1 cellular context compared by ENCODE assay signal in genomic region chr4:47915378-47915777, GRCh38.
TF ChIP-seq lines count a peak whose summit lies in the region.

No MANE protein-coding gene starts in this region.

TF ChIP-seq in GM23338, 12 proteins besides CTCF, POLR2A, EP300 and RAD21 (continued from another document):
- TF ChIP-seq, protein P1, sequence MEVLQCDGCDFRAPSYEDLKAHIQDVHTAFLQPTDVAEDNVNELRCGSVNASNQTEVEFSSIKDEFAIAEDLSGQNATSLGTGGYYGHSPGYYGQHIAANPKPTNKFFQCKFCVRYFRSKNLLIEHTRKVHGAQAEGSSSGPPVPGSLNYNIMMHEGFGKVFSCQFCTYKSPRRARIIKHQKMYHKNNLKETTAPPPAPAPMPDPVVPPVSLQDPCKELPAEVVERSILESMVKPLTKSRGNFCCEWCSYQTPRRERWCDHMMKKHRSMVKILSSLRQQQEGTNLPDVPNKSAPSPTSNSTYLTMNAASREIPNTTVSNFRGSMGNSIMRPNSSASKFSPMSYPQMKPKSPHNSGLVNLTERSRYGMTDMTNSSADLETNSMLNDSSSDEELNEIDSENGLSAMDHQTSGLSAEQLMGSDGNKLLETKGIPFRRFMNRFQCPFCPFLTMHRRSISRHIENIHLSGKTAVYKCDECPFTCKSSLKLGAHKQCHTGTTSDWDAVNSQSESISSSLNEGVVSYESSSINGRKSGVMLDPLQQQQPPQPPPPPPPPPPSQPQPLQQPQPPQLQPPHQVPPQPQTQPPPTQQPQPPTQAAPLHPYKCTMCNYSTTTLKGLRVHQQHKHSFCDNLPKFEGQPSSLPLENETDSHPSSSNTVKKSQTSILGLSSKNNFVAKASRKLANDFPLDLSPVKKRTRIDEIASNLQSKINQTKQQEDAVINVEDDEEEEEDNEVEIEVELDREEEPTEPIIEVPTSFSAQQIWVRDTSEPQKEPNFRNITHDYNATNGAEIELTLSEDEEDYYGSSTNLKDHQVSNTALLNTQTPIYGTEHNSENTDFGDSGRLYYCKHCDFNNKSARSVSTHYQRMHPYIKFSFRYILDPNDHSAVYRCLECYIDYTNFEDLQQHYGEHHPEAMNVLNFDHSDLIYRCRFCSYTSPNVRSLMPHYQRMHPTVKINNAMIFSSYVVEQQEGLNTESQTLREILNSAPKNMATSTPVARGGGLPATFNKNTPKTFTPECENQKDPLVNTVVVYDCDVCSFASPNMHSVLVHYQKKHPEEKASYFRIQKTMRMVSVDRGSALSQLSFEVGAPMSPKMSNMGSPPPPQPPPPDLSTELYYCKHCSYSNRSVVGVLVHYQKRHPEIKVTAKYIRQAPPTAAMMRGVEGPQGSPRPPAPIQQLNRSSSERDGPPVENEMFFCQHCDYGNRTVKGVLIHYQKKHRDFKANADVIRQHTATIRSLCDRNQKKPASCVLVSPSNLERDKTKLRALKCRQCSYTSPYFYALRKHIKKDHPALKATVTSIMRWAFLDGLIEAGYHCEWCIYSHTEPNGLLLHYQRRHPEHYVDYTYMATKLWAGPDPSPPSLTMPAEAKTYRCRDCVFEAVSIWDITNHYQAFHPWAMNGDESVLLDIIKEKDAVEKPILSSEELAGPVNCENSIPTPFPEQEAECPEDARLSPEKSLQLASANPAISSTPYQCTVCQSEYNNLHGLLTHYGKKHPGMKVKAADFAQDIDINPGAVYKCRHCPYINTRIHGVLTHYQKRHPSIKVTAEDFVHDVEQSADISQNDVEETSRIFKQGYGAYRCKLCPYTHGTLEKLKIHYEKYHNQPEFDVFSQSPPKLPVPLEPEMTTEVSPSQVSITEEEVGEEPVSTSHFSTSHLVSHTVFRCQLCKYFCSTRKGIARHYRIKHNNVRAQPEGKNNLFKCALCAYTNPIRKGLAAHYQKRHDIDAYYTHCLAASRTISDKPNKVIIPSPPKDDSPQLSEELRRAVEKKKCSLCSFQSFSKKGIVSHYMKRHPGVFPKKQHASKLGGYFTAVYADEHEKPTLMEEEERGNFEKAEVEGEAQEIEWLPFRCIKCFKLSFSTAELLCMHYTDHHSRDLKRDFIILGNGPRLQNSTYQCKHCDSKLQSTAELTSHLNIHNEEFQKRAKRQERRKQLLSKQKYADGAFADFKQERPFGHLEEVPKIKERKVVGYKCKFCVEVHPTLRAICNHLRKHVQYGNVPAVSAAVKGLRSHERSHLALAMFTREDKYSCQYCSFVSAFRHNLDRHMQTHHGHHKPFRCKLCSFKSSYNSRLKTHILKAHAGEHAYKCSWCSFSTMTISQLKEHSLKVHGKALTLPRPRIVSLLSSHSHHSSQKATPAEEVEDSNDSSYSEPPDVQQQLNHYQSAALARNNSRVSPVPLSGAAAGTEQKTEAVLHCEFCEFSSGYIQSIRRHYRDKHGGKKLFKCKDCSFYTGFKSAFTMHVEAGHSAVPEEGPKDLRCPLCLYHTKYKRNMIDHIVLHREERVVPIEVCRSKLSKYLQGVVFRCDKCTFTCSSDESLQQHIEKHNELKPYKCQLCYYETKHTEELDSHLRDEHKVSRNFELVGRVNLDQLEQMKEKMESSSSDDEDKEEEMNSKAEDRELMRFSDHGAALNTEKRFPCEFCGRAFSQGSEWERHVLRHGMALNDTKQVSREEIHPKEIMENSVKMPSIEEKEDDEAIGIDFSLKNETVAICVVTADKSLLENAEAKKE (CRISPR knock-in tag; IDR thresholded peaks at IDR 0.05), result no peak
- TF ChIP-seq EZH2 (IDR thresholded peaks at IDR 0.05; ENCODE audit: low read depth, unreplicated experiment) (no peak), EZH2phosphoT487 (IDR thresholded peaks at IDR 0.05; ENCODE audit: unreplicated experiment) (no peak), NANOG (IDR thresholded peaks at IDR 0.05; ENCODE audit: borderline replicate concordance) (no peak)
